15 cellular contexts compared by ENCODE assay signal in the genomic region with DNA sequence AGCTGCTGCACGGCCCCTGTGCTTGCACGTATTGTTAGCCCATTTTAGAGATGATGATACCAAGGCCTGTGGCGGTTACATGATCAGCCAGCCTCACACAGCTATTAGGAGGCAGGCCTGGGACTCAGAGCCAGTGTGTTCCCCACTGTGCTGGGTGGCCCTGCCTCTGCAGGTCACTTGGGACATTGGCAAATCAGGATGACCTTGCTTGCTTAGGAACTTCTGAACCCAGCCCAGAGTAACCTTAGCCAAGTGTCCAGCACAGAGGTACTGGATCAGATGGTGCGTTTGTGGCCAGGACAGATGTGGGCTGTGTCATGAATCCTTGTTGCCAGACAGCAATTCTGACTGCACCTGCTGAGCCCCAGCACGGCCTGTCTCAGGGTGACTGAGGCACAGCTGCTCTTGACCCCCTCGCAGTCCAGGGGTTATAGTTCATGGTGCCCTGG.
"Had no signal": no experiment of that assay in that cellular context is flagged by ENCODE, and none has a peak within 500 bp of the region (broad histone marks: within the 10 kb centered on the region; RNA-seq: fewer than 3 reads in every experiment).

No MANE protein-coding gene starts in this region.

- H3K4me3 Mint-ChIP-seq: activated naive CD8-positive, alpha-beta T cell treated with anti-CD3 and anti-CD28 coated beads, Interleukin-2, amount 10 ng/mL, durations not matched to agents 7 days and 5 days; effector memory CD8-positive, alpha-beta T cell; immature natural killer cell; natural killer cell; stimulated activated naive CD8-positive, alpha-beta T cell treated with anti-CD3 and anti-CD28 coated beads, Interleukin-15, Interleukin-2, amounts not matched to agents 100 ng/mL and 50 ng/mL, for 24 hours had no signal

- H3K27me3 ChIP-seq: body of pancreas, esophagus squamous epithelium, suprapubic skin had no signal

- H3K27me3 Mint-ChIP-seq: activated naive CD8-positive, alpha-beta T cell treated with anti-CD3 and anti-CD28 coated beads, Interleukin-2, amount 10 ng/mL, durations not matched to agents 7 days and 5 days; effector memory CD8-positive, alpha-beta T cell; stimulated activated naive CD8-positive, alpha-beta T cell treated with anti-CD3 and anti-CD28 coated beads, Interleukin-15, Interleukin-2, amounts not matched to agents 100 ng/mL and 50 ng/mL, for 24 hours had no signal

- H3K36me3 ChIP-seq: esophagus squamous epithelium, suprapubic skin had no signal

- H3K36me3 Mint-ChIP-seq: activated naive CD8-positive, alpha-beta T cell treated with anti-CD3 and anti-CD28 coated beads, Interleukin-2, amount 10 ng/mL, durations not matched to agents 7 days and 5 days; natural killer cell had no signal

- H3K27ac ChIP-seq: body of pancreas, esophagus squamous epithelium, suprapubic skin, VCaP had no signal

- H3K27ac Mint-ChIP-seq: activated naive CD8-positive, alpha-beta T cell treated with anti-CD3 and anti-CD28 coated beads, Interleukin-2, amount 10 ng/mL, durations not matched to agents 7 days and 5 days; natural killer cell; stimulated activated naive CD8-positive, alpha-beta T cell treated with anti-CD3 and anti-CD28 coated beads, Interleukin-15, Interleukin-2, amounts not matched to agents 100 ng/mL and 50 ng/mL, for 24 hours had no signal

- DNase-seq: activated CD4-positive, alpha-beta T cell treated with anti-CD3 and anti-CD28 coated beads, Interleukin-2, amount 50 U/mL, for 4 hours; activated gamma-delta T cell treated with Interleukin-2 at 50 U/mL for 16 hours; activated naive CD8-positive, alpha-beta T cell treated with anti-CD3 and anti-CD28 coated beads, Interleukin-2, amount 10 ng/mL, durations not matched to agents 7 days and 5 days; body of pancreas; dermis blood vessel endothelial cell; effector memory CD8-positive, alpha-beta T cell; esophagus squamous epithelium; immature natural killer cell; mesendoderm; natural killer cell; T-helper 2 cell; trophoblast cell had no signal

- H3K9me3 Mint-ChIP-seq: activated naive CD8-positive, alpha-beta T cell treated with anti-CD3 and anti-CD28 coated beads, Interleukin-2, amount 10 ng/mL, durations not matched to agents 7 days and 5 days; effector memory CD8-positive, alpha-beta T cell; immature natural killer cell; natural killer cell; stimulated activated naive CD8-positive, alpha-beta T cell treated with anti-CD3 and anti-CD28 coated beads, Interleukin-15, Interleukin-2, amounts not matched to agents 100 ng/mL and 50 ng/mL, for 24 hours had no signal

- H3K4me3 ChIP-seq: body of pancreas, esophagus squamous epithelium, suprapubic skin had no signal

- H3K9me3 ChIP-seq: body of pancreas, esophagus squamous epithelium, suprapubic skin had no signal

- ATAC-seq: body of pancreas; effector memory CD8-positive, alpha-beta T cell; natural killer cell had no signal
